8 cellular contexts compared by ENCODE assay signal in the genomic region with DNA sequence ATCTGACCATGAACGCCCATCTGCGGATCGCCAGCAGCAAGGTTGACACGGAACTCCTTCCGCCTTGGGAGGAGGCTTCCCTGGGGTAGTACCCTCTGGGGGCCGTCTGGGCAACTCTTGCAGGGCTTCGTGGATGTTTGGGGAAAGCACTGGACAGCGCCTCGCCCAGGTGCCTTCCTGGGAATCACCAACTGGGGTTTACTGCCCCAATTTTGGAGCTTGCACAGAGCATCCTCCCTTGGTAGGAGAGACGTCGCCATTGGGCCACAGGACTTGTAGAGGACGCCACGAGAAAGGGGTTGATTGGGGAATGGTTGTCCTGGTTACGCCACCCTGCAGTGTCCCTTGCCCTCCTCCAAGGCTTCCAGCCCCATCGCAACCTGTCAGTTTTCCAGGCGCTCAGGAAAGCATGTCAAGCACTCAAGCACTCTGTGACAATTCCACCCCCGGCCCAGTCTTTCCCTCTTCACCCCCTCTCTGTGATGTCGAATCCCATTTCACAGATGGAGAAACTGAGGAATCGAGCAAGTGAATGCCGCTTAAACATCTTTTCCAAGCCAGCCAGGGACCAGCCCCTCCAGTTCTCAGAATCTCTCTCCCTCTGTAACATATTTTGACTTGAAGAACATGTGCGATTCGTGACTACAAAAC. TPM values are rescaled to one million over a fixed set of nuclear protein-coding genes. Genes with fewer than 3 reads are reported as not detected.
DNase-seq lines count a peak whose midpoint lies in the region; ATAC-seq, FAIRE-seq and TF ChIP-seq lines count a peak whose summit lies in the region.

No MANE protein-coding gene starts in this region.

- no peak for TF ChIP-seq CTCF in astrocyte (IDR thresholded peaks at IDR 0.05; ENCODE audit: insufficient read depth, low read depth, low read length)

- H3K4me3 ChIP-seq in astrocyte (ENCODE audit: insufficient read depth, low read depth, low read length), result peak overlapping the region; percentile 65
- H3K4me3 ChIP-seq in iPS-18a (ENCODE audit: low read length), result peak overlapping the region; percentile 79
- peak overlapping the region; percentile 84 for H3K4me3 ChIP-seq in skeletal muscle satellite cell (ENCODE audit: low read length)

- FAIRE-seq in astrocyte (lab: Jason Lieb, UNC), result no peak

- H3K27me3 Mint-ChIP-seq in IgD-negative memory B cell (peaks cover 4% of the 10 kb centered on the region), astrocyte (ENCODE audit: low read depth, unreplicated experiment) (peaks cover 40% of the 10 kb centered on the region)

- H3K27me3 ChIP-seq in astrocyte (ENCODE audit: insufficient read depth, low read length), result peaks cover 24% of the 10 kb centered on the region
- peaks cover 41% of the 10 kb centered on the region for H3K27me3 ChIP-seq in iPS-18a (ENCODE audit: control insufficient read depth, insufficient read depth, low read length)
- H3K27me3 ChIP-seq in skeletal muscle satellite cell (ENCODE audit: control insufficient read depth, insufficient read depth, low read length), result peaks cover 33% of the 10 kb centered on the region

- H3K4me3 Mint-ChIP-seq in IgD-negative memory B cell (peak overlapping the region; percentile 87 to 95 (median 92)), astrocyte (ENCODE audit: unreplicated experiment) (peak overlapping the region; percentile 88)

- H3K36me3 ChIP-seq in astrocyte (ENCODE audit: insufficient read depth, low read length), result no peaks in the 10 kb centered on the region
- H3K36me3 ChIP-seq in iPS-18a (ENCODE audit: control insufficient read depth, low read depth, low read length), result no peaks in the 10 kb centered on the region
- no peaks in the 10 kb centered on the region for H3K36me3 ChIP-seq in skeletal muscle satellite cell (ENCODE audit: insufficient read depth, low read length)

- H3K36me3 Mint-ChIP-seq in IgD-negative memory B cell (peaks cover 5% of the 10 kb centered on the region), astrocyte (ENCODE audit: low read depth, unreplicated experiment) (no peaks in the 10 kb centered on the region)

- H4K20me1 ChIP-seq in astrocyte (ENCODE audit: insufficient read depth, low read length), result peaks cover 7% of the 10 kb centered on the region

- H3K4me1 Mint-ChIP-seq in IgD-negative memory B cell (peaks cover 12 to 27% (median 17%) of the 10 kb centered on the region in 3 donors), astrocyte (ENCODE audit: low read depth, unreplicated experiment) (peaks cover 13% of the 10 kb centered on the region)

- H3K9me3 Mint-ChIP-seq in IgD-negative memory B cell (no peaks in the 10 kb centered on the region), astrocyte (ENCODE audit: unreplicated experiment) (no peaks in the 10 kb centered on the region)

- H3K79me2 ChIP-seq in astrocyte (ENCODE audit: insufficient read depth, low read length), result peaks cover 29% of the 10 kb centered on the region

- no peak overlapping the region for H3K27ac ChIP-seq in astrocyte (ENCODE audit: low read depth, low read length)
- no peak overlapping the region for H3K27ac ChIP-seq in iPS-18a (ENCODE audit: low read length)

- H3K4me1 ChIP-seq in astrocyte (ENCODE audit: insufficient read depth, low read length) (peaks cover 16% of the 10 kb centered on the region), iPS-18a (ENCODE audit: control insufficient read depth, low read depth, low read length) (peaks cover 9% of the 10 kb centered on the region), skeletal muscle satellite cell (ENCODE audit: control insufficient read depth, insufficient read depth, low read length) (peaks cover 14% of the 10 kb centered on the region)

- peak overlapping the region; percentile 36 for H2AFZ ChIP-seq in astrocyte (ENCODE audit: low read depth, low read length)

- ATAC-seq in HG02981 (IDR thresholded peaks at IDR 0.05; ENCODE audit: unreplicated experiment), result no peak

- H3K4me2 ChIP-seq in astrocyte (ENCODE audit: low read length) (peak overlapping the region; percentile 96), skeletal muscle satellite cell (ENCODE audit: low read length) (peak overlapping the region; percentile 93)

- peak; percentile 68 for DNase-seq in AG20443 (ENCODE audit: low spot score)
- peak; percentile 22 for DNase-seq in astrocyte (ENCODE audit: low read depth)
- no peak for DNase-seq in NCI-H446 (lab: John Stamatoyannopoulos, UW)
- DNase-seq in ureter (ENCODE audit: low spot score), result no peak

- H3K9ac ChIP-seq in astrocyte (ENCODE audit: low read length) (peak overlapping the region; percentile 95), iPS-18a (ENCODE audit: low read length) (no peak overlapping the region), skeletal muscle satellite cell (ENCODE audit: low read depth, low read length) (peak overlapping the region; percentile 98)

- peak overlapping the region; percentile 47 to 80 (median 75) for H3K27ac Mint-ChIP-seq in IgD-negative memory B cell
- no peak overlapping the region for H3K27ac Mint-ChIP-seq in astrocyte (ENCODE audit: unreplicated experiment)

- H3K9me3 ChIP-seq in astrocyte (ENCODE audit: insufficient read depth, low read depth, low read length), result no peaks in the 10 kb centered on the region
- no peaks in the 10 kb centered on the region for H3K9me3 ChIP-seq in iPS-18a (ENCODE audit: control insufficient read depth, low read depth, low read length)
- H3K9me3 ChIP-seq in skeletal muscle satellite cell (replicated peaks; ENCODE audit: low read length), result no peaks in the 10 kb centered on the region

RNA-seq across cellular contexts. Expression of a gene that starts 0.9 kb away (rescaled TPM):
- polyA plus RNA-seq in IgD-negative memory B cell, result 1.4 TPM
- total RNA-seq in astrocyte (9.1 and 9.9 TPM in 2 replicates), ureter (35.3 TPM)
- total RNA-seq in skeletal muscle satellite cell (2012; rRNA removed), result 1.8 and 2.4 TPM in 2 replicates

Comparison
In these comparisons a context has a peak if more than half of its experiments do, and no peak if none do; other contexts are left out.
1. DNase-seq: peak in AG20443 (single experiment) and astrocyte (single experiment); none in NCI-H446 (0 of 2) and ureter (single experiment).
2. Peak in every context shown above with its lines, with median percentiles within 50 percentile points of each other: H3K4me3 ChIP-seq.